Comparison of ENCODE assay signal across 24 cellular contexts in the genomic region with DNA sequence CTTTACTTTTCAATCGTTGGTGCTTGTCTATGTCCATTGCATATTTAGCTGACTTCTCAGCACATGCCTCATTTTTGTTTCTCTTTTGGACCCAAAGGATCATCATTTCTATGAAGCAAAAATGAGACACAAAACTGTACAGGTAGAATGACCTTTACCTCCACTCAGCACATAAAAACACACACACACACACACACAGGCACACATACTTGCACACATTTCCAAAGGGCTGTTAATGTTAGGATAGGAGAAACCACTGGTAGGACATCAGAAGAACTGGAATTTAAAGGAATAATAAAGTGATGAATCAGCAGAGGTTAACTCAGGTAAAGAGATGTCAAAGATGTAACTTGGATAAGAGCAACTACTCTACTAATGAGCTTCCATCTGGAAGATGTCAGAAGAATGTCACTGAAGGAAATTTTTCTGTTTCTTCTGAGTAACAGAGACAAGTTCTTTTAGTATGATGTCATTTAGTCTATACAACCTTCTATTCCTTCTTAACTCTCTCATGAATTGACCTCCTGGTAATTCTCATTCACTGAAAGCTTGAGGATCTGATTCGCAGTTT. TPM values are rescaled to one million over a fixed set of nuclear protein-coding genes. Genes with fewer than 3 reads are reported as not detected.
"Had no signal": no experiment of that assay in that cellular context is flagged by ENCODE, and none has a peak within 500 bp of the region (broad histone marks: within the 10 kb centered on the region; RNA-seq: fewer than 3 reads in every experiment).

No MANE protein-coding gene starts in this region.

- H3K27ac ChIP-seq: left lung, skin epidermis, suprapubic skin, upper lobe of left lung had no signal

- DNase-seq: activated B cell treated with CpG ODN at 0.5 μM for 24 hours; activated CD4-positive, alpha-beta T cell treated with anti-CD3 and anti-CD28 coated beads, Interleukin-2, amount 10 ng/mL, durations not matched to agents 7 days and 5 days; activated CD8-positive, alpha-beta T cell treated with anti-CD3 and anti-CD28 coated beads, Interleukin-2, amount 10 ng/mL, durations not matched to agents 7 days and 5 days; activated effector memory CD4-positive, alpha-beta T cell treated with Interleukin-2 at 50 U/mL for 16 hours; activated naive CD4-positive, alpha-beta T cell treated with anti-CD3 and anti-CD28 coated beads, Interleukin-2, amount 10 ng/mL, durations not matched to agents 7 days and 5 days; activated naive CD8-positive, alpha-beta T cell treated with anti-CD3 and anti-CD28 coated beads, Interleukin-2, amount 50 U/mL, for 24 hours; activated T-cell treated with anti-CD3 and anti-CD28 coated beads, Interleukin-2, amount 50 U/mL, for 4 hours; anterior cingulate cortex; caudate nucleus; foreskin fibroblast; glutamatergic neuron; hippocampal formation; left lung; occipital lobe; right cardiac atrium; stimulated activated CD4-positive, alpha-beta T cell treated with anti-CD3 and anti-CD28 coated beads, Interleukin-15, amount 100 ng/mL, for 24 hours; stimulated activated CD4-positive, alpha-beta T cell treated with anti-CD3 and anti-CD28 coated beads, Interleukin-4, amount 100 ng/mL, for 1 hour; stimulated activated naive CD8-positive, alpha-beta T cell treated with anti-CD3 and anti-CD28 coated beads, Interleukin-15, amount 100 ng/mL, for 72 hours; T-helper 9 cell; upper lobe of left lung had no signal

- H3K9me3 Mint-ChIP-seq: activated CD4-positive, alpha-beta T cell treated with anti-CD3 and anti-CD28 coated beads, Interleukin-2, amount 10 ng/mL, durations not matched to agents 7 days and 5 days; activated naive CD4-positive, alpha-beta T cell treated with anti-CD3 and anti-CD28 coated beads, Interleukin-2, amount 10 ng/mL, durations not matched to agents 7 days and 5 days had no signal

- H3K27ac Mint-ChIP-seq: activated B cell treated with CpG ODN at 0.5 μM for 24 hours; activated CD4-positive, alpha-beta T cell treated with anti-CD3 and anti-CD28 coated beads, Interleukin-2, amount 10 ng/mL, durations not matched to agents 7 days and 5 days; activated CD8-positive, alpha-beta T cell treated with anti-CD3 and anti-CD28 coated beads, Interleukin-2, amount 10 ng/mL, durations not matched to agents 7 days and 5 days; activated naive CD4-positive, alpha-beta T cell treated with anti-CD3 and anti-CD28 coated beads, Interleukin-2, amount 10 ng/mL, durations not matched to agents 7 days and 5 days; activated naive CD8-positive, alpha-beta T cell treated with anti-CD3 and anti-CD28 coated beads, Interleukin-2, amount 50 U/mL, for 24 hours; brain; progenitor cell of endocrine pancreas; stimulated activated naive CD8-positive, alpha-beta T cell treated with anti-CD3 and anti-CD28 coated beads, Interleukin-15, amount 100 ng/mL, for 72 hours had no signal

- H3K4me1 ChIP-seq: left lung, suprapubic skin, upper lobe of left lung had no signal

- H3K9me3 ChIP-seq: suprapubic skin, upper lobe of left lung had no signal

- H3K36me3 Mint-ChIP-seq: activated naive CD4-positive, alpha-beta T cell treated with anti-CD3 and anti-CD28 coated beads, Interleukin-2, amount 10 ng/mL, durations not matched to agents 7 days and 5 days; brain had no signal

- H3K4me1 Mint-ChIP-seq: activated B cell treated with CpG ODN at 0.5 μM for 24 hours; activated CD4-positive, alpha-beta T cell treated with anti-CD3 and anti-CD28 coated beads, Interleukin-2, amount 10 ng/mL, durations not matched to agents 7 days and 5 days; activated naive CD4-positive, alpha-beta T cell treated with anti-CD3 and anti-CD28 coated beads, Interleukin-2, amount 10 ng/mL, durations not matched to agents 7 days and 5 days; activated naive CD8-positive, alpha-beta T cell treated with anti-CD3 and anti-CD28 coated beads, Interleukin-2, amount 50 U/mL, for 24 hours; brain; stimulated activated naive CD8-positive, alpha-beta T cell treated with anti-CD3 and anti-CD28 coated beads, Interleukin-15, amount 100 ng/mL, for 72 hours had no signal

- H3K36me3 ChIP-seq: left lung, suprapubic skin, upper lobe of left lung had no signal

- H3K4me3 Mint-ChIP-seq: activated B cell treated with CpG ODN at 0.5 μM for 24 hours; activated CD4-positive, alpha-beta T cell treated with anti-CD3 and anti-CD28 coated beads, Interleukin-2, amount 10 ng/mL, durations not matched to agents 7 days and 5 days; activated CD8-positive, alpha-beta T cell treated with anti-CD3 and anti-CD28 coated beads, Interleukin-2, amount 10 ng/mL, durations not matched to agents 7 days and 5 days; activated naive CD4-positive, alpha-beta T cell treated with anti-CD3 and anti-CD28 coated beads, Interleukin-2, amount 10 ng/mL, durations not matched to agents 7 days and 5 days; activated naive CD8-positive, alpha-beta T cell treated with anti-CD3 and anti-CD28 coated beads, Interleukin-2, amount 50 U/mL, for 24 hours; activated T-cell treated with anti-CD3 and anti-CD28 coated beads, Interleukin-2, amount 50 U/mL, for 4 hours; brain; stimulated activated naive CD8-positive, alpha-beta T cell treated with anti-CD3 and anti-CD28 coated beads, Interleukin-15, amount 100 ng/mL, for 72 hours had no signal

- ATAC-seq: activated CD8-positive, alpha-beta T cell treated with anti-CD3 and anti-CD28 coated beads, Interleukin-2, amount 10 ng/mL, durations not matched to agents 7 days and 5 days; activated naive CD8-positive, alpha-beta T cell treated with anti-CD3 and anti-CD28 coated beads, Interleukin-2, amount 50 U/mL, for 24 hours; activated T-cell treated with anti-CD3 and anti-CD28 coated beads, Interleukin-2, amount 50 U/mL, for 4 hours; left lung; right cardiac atrium; stimulated activated naive CD8-positive, alpha-beta T cell treated with anti-CD3 and anti-CD28 coated beads, Interleukin-15, amount 100 ng/mL, for 72 hours had no signal

- H3K27me3 ChIP-seq: left lung, upper lobe of left lung had no signal

- H3K4me3 ChIP-seq: left lung, skin epidermis, suprapubic skin, upper lobe of left lung had no signal

RNA-seq across cellular contexts. Expression of a gene that starts 26.4 kb away (rescaled TPM):
- total RNA-seq: activated B cell treated with CpG ODN at 0.5 μM for 24 hours; activated CD4-positive, alpha-beta T cell treated with anti-CD3 and anti-CD28 coated beads, Interleukin-2, amount 10 ng/mL, durations not matched to agents 7 days and 5 days; activated CD8-positive, alpha-beta T cell treated with anti-CD3 and anti-CD28 coated beads, Interleukin-2, amount 10 ng/mL, durations not matched to agents 7 days and 5 days; activated T-cell treated with anti-CD3 and anti-CD28 coated beads, Interleukin-2, amount 50 U/mL, for 4 hours had no signal
